19 cellular contexts compared by ENCODE assay signal in the genomic region with DNA sequence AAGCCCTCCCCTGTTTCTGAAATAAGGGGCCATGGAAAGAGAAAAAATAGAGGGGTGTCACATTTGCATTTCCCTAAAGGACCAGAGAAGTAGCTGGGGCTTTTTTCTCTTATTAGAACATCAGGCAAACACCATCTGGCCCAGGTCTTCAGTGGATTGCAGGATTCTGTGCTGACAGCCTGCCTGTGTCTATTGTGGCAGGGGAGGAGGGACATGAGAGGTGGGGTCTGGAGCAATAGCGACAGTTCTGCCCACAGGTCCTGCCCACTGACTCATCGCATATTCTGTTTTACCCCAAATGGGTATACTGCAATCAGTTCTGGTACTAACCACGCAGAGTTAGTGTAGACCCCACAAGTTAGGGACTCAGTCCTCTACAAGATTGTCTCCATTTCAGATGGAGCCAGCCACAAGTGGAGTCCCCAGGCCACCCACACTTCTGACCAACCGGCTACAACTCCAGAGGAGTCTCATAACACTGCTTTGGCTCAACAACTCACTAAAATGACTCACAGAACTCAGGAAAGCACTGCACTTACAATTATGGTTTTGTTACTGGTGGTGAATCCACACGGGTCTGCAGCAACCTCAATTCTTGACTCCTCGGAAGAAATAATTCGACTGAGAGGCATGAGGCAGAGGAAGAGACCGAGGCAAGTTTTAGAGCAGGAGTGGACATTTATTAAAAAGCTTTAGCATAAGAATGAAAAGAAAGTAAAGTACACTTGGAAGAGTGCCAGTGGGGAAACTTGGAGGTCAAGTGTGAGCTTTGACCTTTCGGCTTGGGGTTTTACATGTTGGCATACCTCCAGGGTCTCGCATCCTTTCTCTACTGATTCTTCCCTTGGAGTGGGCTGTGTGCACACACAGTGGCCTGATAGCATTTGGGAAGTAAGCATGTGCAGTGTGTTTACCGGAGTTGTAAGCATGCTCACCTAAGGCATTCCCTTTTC.
DNase-seq lines count a peak whose midpoint lies in the region; ATAC-seq and FAIRE-seq lines count a peak whose summit lies in the region.
"Had no signal": no experiment of that assay in that cellular context is flagged by ENCODE, and none has a peak within 500 bp of the region (broad histone marks: within the 10 kb centered on the region; RNA-seq: fewer than 3 reads in every experiment).

No MANE protein-coding gene starts in this region.

- 74 to 78% (median 78%) methylated on average over 11 of the region's 11 CpGs for WGBS in small intestine, 3 donors

- no peak overlapping the region for H3K27ac ChIP-seq in SJSA1
- H3K27ac ChIP-seq in small intestine (ENCODE audit: low read depth in 1 of 2, low read length in 1 of 2): peak overlapping the region in 1 of 2 donors; percentile 55
- H3K27ac ChIP-seq: 22Rv1, testis had no signal

- no peak for FAIRE-seq in small intestine (lab: Jason Lieb, UNC)

- H3K4me3 Mint-ChIP-seq in activated CD4-positive, alpha-beta memory T cell treated with anti-CD3 and anti-CD28 coated beads, Interleukin-2, amount 10 ng/mL, durations not matched to agents 7 days and 5 days: no peak overlapping the region
- H3K4me3 Mint-ChIP-seq: activated naive CD8-positive, alpha-beta T cell treated with anti-CD3 and anti-CD28 coated beads, Interleukin-2, amount 50 U/mL, for 24 hours; CD8-positive, alpha-beta memory T cell; dendritic cell treated with granulocyte-macrophage colony-stimulating factor and Interleukin-4, amounts not matched to agents 40 ng/mL and 50 ng/mL, for 4 days; HFFc6; IgD-negative memory B cell; naive thymus-derived CD4-positive, alpha-beta T cell had no signal

- H3K9me3 ChIP-seq in SJSA1 (replicated peaks): no peaks in the 10 kb centered on the region
- H3K9me3 ChIP-seq in small intestine (ENCODE audit: control insufficient read depth, low read depth): no peaks in the 10 kb centered on the region
- H3K9me3 ChIP-seq: SK-N-SH, testis had no signal

- H3K36me3 Mint-ChIP-seq in activated CD4-positive, alpha-beta memory T cell treated with anti-CD3 and anti-CD28 coated beads, Interleukin-2, amount 10 ng/mL, durations not matched to agents 7 days and 5 days (ENCODE audit: low read depth): no peaks in the 10 kb centered on the region
- H3K36me3 Mint-ChIP-seq: CD8-positive, alpha-beta memory T cell; IgD-negative memory B cell had no signal

- no peak overlapping the region for H3K27ac Mint-ChIP-seq in activated CD4-positive, alpha-beta memory T cell treated with anti-CD3 and anti-CD28 coated beads, Interleukin-2, amount 10 ng/mL, durations not matched to agents 7 days and 5 days
- H3K27ac Mint-ChIP-seq: activated naive CD8-positive, alpha-beta T cell treated with anti-CD3 and anti-CD28 coated beads, Interleukin-2, amount 50 U/mL, for 24 hours; dendritic cell treated with granulocyte-macrophage colony-stimulating factor and Interleukin-4, amounts not matched to agents 40 ng/mL and 50 ng/mL, for 4 days; HFFc6; IgD-negative memory B cell; naive thymus-derived CD4-positive, alpha-beta T cell had no signal

- DNase-seq in NCI-H82 (lab: John Stamatoyannopoulos, UW): peak; percentile 54
- no peak for DNase-seq in NCI-H82 treated with DMSO at 0.1 percent for 48 hours (lab: John Stamatoyannopoulos, UW; ENCODE audit: unreplicated experiment)
- DNase-seq in SJSA1 (ENCODE audit: low read depth in 1 of 2, low spot score in 2 of 2): peak; percentile 29 to 48
- peak; percentile 61 for DNase-seq in fibroblast of peridontal ligament (ENCODE audit: extremely low read depth)
- peak; percentile 14 for DNase-seq in small intestine
- no peak for DNase-seq in activated CD4-positive, alpha-beta memory T cell treated with anti-CD3 and anti-CD28 coated beads, Interleukin-2, amount 10 ng/mL, durations not matched to agents 7 days and 5 days
- DNase-seq in ecto neural progenitor cell (ENCODE audit: low spot score): no peak
- DNase-seq: activated naive CD8-positive, alpha-beta T cell treated with anti-CD3 and anti-CD28 coated beads, Interleukin-2, amount 50 U/mL, for 24 hours; CD8-positive, alpha-beta memory T cell; foreskin melanocyte; naive thymus-derived CD4-positive, alpha-beta T cell; NCI-H1436; SK-N-SH; testis had no signal

- H3K4me3 ChIP-seq in SJSA1 (no peak overlapping the region), small intestine (ENCODE audit: low read depth in 1 of 2, low read length in 2 of 2) (no peak overlapping the region)
- H3K4me3 ChIP-seq: testis had no signal

- CTCF ChIA-PET in activated CD4-positive, alpha-beta memory T cell treated with anti-CD3 and anti-CD28 coated beads, Interleukin-2, amount 10 ng/mL, durations not matched to agents 7 days and 5 days (lab: Charles Lee): no interaction called here

- H3K4me1 Mint-ChIP-seq in activated CD4-positive, alpha-beta memory T cell treated with anti-CD3 and anti-CD28 coated beads, Interleukin-2, amount 10 ng/mL, durations not matched to agents 7 days and 5 days: no peaks in the 10 kb centered on the region
- H3K4me1 Mint-ChIP-seq: activated naive CD8-positive, alpha-beta T cell treated with anti-CD3 and anti-CD28 coated beads, Interleukin-2, amount 50 U/mL, for 24 hours; IgD-negative memory B cell had no signal

- H3K27me3 ChIP-seq in SJSA1 (replicated peaks): no peaks in the 10 kb centered on the region
- no peaks in the 10 kb centered on the region for H3K27me3 ChIP-seq in small intestine (ENCODE audit: control insufficient read depth in 2 of 2, insufficient read depth in 2 of 2, low read length in 2 of 2)
- H3K27me3 ChIP-seq: testis had no signal

- POLR2A ChIA-PET in activated CD4-positive, alpha-beta memory T cell treated with anti-CD3 and anti-CD28 coated beads, Interleukin-2, amount 10 ng/mL, durations not matched to agents 7 days and 5 days (lab: Charles Lee): no interaction called here

- H3K36me3 ChIP-seq in SJSA1 (no peaks in the 10 kb centered on the region), small intestine (ENCODE audit: control insufficient read depth in 2 of 2, insufficient read depth in 2 of 2, low read length in 2 of 2) (no peaks in the 10 kb centered on the region)

- peaks cover 6% of the 10 kb centered on the region for H3K27me3 Mint-ChIP-seq in activated CD4-positive, alpha-beta memory T cell treated with anti-CD3 and anti-CD28 coated beads, Interleukin-2, amount 10 ng/mL, durations not matched to agents 7 days and 5 days
- H3K27me3 Mint-ChIP-seq: activated naive CD8-positive, alpha-beta T cell treated with anti-CD3 and anti-CD28 coated beads, Interleukin-2, amount 50 U/mL, for 24 hours; IgD-negative memory B cell had no signal

- peaks cover 16% of the 10 kb centered on the region for H3K4me1 ChIP-seq in SJSA1 (replicated peaks)
- peaks cover 3 to 13% of the 10 kb centered on the region in 2 donors for H3K4me1 ChIP-seq in small intestine (ENCODE audit: control insufficient read depth in 2 of 2, insufficient read depth in 1 of 2, low read depth in 1 of 2, low read length in 1 of 2)
- H3K4me1 ChIP-seq: testis had no signal

- no peak for ATAC-seq in GM18907 (IDR thresholded peaks at IDR 0.05; ENCODE audit: unreplicated experiment)
- ATAC-seq: activated naive CD8-positive, alpha-beta T cell treated with anti-CD3 and anti-CD28 coated beads, Interleukin-2, amount 50 U/mL, for 24 hours; naive thymus-derived CD4-positive, alpha-beta T cell had no signal

- no peaks in the 10 kb centered on the region for H3K9me3 Mint-ChIP-seq in activated CD4-positive, alpha-beta memory T cell treated with anti-CD3 and anti-CD28 coated beads, Interleukin-2, amount 10 ng/mL, durations not matched to agents 7 days and 5 days
- H3K9me3 Mint-ChIP-seq: activated naive CD8-positive, alpha-beta T cell treated with anti-CD3 and anti-CD28 coated beads, Interleukin-2, amount 50 U/mL, for 24 hours had no signal

Comparison
In these comparisons a context has a peak if more than half of its experiments do, and no peak if none do; other contexts are left out.
1. DNase-seq: peak in NCI-H82 (single experiment), SJSA1 (2 of 2), fibroblast of peridontal ligament (single experiment) and small intestine (single experiment); none in NCI-H82 treated with DMSO at 0.1 percent for 48 hours (single experiment), activated CD4-positive, alpha-beta memory T cell treated with anti-CD3 and anti-CD28 coated beads, Interleukin-2, amount 10 ng/mL, durations not matched to agents 7 days and 5 days (single experiment) and ecto neural progenitor cell (single experiment).